Comparison of ENCODE assay signal across 10 cellular contexts in genomic region chr5:111755264-111755941, GRCh38. TPM values are rescaled to one million over a fixed set of nuclear protein-coding genes. Genes with fewer than 3 reads are reported as not detected.
DNase-seq lines count a peak whose midpoint lies in the region; ATAC-seq and TF ChIP-seq lines count a peak whose summit lies in the region.
"Had no signal": no experiment of that assay in that cellular context is flagged by ENCODE, and none has a peak within 500 bp of the region (broad histone marks: within the 10 kb centered on the region; RNA-seq: fewer than 3 reads in every experiment).

No MANE protein-coding gene starts in this region.

- H2BK120ac ChIP-seq in neuronal stem cell (ENCODE audit: low read depth, low read length), result no peak overlapping the region

- H2BK12ac ChIP-seq in neuronal stem cell (ENCODE audit: low read length), result no peak overlapping the region

- H3K4me2 ChIP-seq in neuronal stem cell (ENCODE audit: insufficient read depth, low read length, poor library complexity, severe bottlenecking) (peak overlapping the region; percentile 41), PC-9 (no peak overlapping the region)

- CTCF ChIA-PET in PC-9 (lab: Charles Lee), result no interaction called here

- BruUV-seq in PC-9 (replicated peaks; lab: Mats Ljungman, UMichigan), result no TSS peak

- 0 out of 2 replicates have a peak overlapping the region, but pooled peaks have one; percentile 15 for H3K4me3 ChIP-seq in GM06990 (replicated peaks; ENCODE audit: low read depth, low read length)
- H3K4me3 ChIP-seq in NB4 (ENCODE audit: low read depth, low read length), result peak overlapping the region; percentile 95
- peak overlapping the region; percentile 94 for H3K4me3 ChIP-seq in endocrine pancreas (ENCODE audit: control insufficient read depth, insufficient read depth, low read length)
- peak overlapping the region; percentile 66 to 78 for H3K4me3 ChIP-seq in neuronal stem cell (ENCODE audit: low read length in 2 of 2)
- no peak overlapping the region for H3K4me3 ChIP-seq in PC-9

- WGBS in neuronal stem cell (ENCODE audit: extremely low coverage in 2 of 2, insufficient read length in 2 of 2, insufficient replicate concordance in 1 of 2), 2 donors, result no CpG with 5 or more reads among the region's 8 CpGs

- no peak overlapping the region for H3K4ac ChIP-seq in neuronal stem cell (ENCODE audit: low read length)

- no peak overlapping the region for H2AK5ac ChIP-seq in neuronal stem cell (ENCODE audit: low read depth, low read length)

- no peak for TF ChIP-seq POLR2A in NB4 (IDR thresholded peaks at IDR 0.05; ENCODE audit: extremely low read depth, insufficient read length)

- TF ChIP-seq CTCF in GM06990 (IDR thresholded peaks at IDR 0.05; ENCODE audit: insufficient read depth, low read length, poor library complexity, severe bottlenecking), result no peak
- no peak for TF ChIP-seq CTCF in NB4 (IDR thresholded peaks at IDR 0.05; ENCODE audit: low read depth, low read length)
- no peak for TF ChIP-seq CTCF in PC-9 (conservative IDR thresholded peaks at IDR 0.05)

- no peak overlapping the region for H3K23ac ChIP-seq in neuronal stem cell (ENCODE audit: low read depth, low read length, poor library complexity)

- H2BK15ac ChIP-seq in neuronal stem cell (ENCODE audit: low read length), result no peak overlapping the region

- H3K27ac ChIP-seq in neuronal stem cell (replicated peaks; ENCODE audit: low read length) (no peak overlapping the region), PC-9 (no peak overlapping the region)

- H3K79me1 ChIP-seq in neuronal stem cell (ENCODE audit: low read depth, low read length), result no peaks in the 10 kb centered on the region

- no peaks in the 10 kb centered on the region for H3K9me3 ChIP-seq in endocrine pancreas (ENCODE audit: control insufficient read depth, low read length)
- H3K9me3 ChIP-seq in neuronal stem cell (replicated peaks in 1 of 2; ENCODE audit: control insufficient read depth in 2 of 2, insufficient read depth in 1 of 2, low read depth in 1 of 2, low read length in 2 of 2), result peaks cover 0 to 27% of the 10 kb centered on the region in 2 donors
- no peaks in the 10 kb centered on the region for H3K9me3 ChIP-seq in PC-9 (ENCODE audit: insufficient read depth, low read depth)

- ATAC-seq in GM19467 (IDR thresholded peaks at IDR 0.05; ENCODE audit: unreplicated experiment), result no peak
- ATAC-seq: Panc1 had no signal

- H2BK5ac ChIP-seq in neuronal stem cell (ENCODE audit: low read length), result no peak overlapping the region

- H2AFZ ChIP-seq in neuronal stem cell (ENCODE audit: low read length) (peak overlapping the region; percentile 24), PC-9 (no peak overlapping the region)

- H3K36me3 ChIP-seq in GM06990 (ENCODE audit: control insufficient read depth, insufficient read depth, low read length) (no peaks in the 10 kb centered on the region), endocrine pancreas (ENCODE audit: control insufficient read depth, insufficient read depth, low read length) (no peaks in the 10 kb centered on the region), neuronal stem cell (replicated peaks in 1 of 2; ENCODE audit: control insufficient read depth in 2 of 2, insufficient read depth in 2 of 2, low read length in 2 of 2) (peaks cover 2 to 50% of the 10 kb centered on the region in 2 donors), PC-9 (ENCODE audit: low read depth) (no peaks in the 10 kb centered on the region)

- H4K20me1 ChIP-seq in PC-9 (ENCODE audit: insufficient read depth), result no peaks in the 10 kb centered on the region

- no peak overlapping the region for H3K14ac ChIP-seq in neuronal stem cell (ENCODE audit: low read length)

- H3K9ac ChIP-seq in endocrine pancreas (ENCODE audit: control insufficient read depth, insufficient read depth, low read length) (no peak overlapping the region), neuronal stem cell (ENCODE audit: low read depth, low read length, poor library complexity) (no peak overlapping the region)

- H3K4me1 ChIP-seq in endocrine pancreas (ENCODE audit: control insufficient read depth, insufficient read depth, low read length), result peaks cover 15% of the 10 kb centered on the region
- peaks cover 0 to 13% of the 10 kb centered on the region in 2 donors for H3K4me1 ChIP-seq in neuronal stem cell (ENCODE audit: control insufficient read depth in 2 of 2, insufficient read depth in 1 of 2, low read depth in 1 of 2, low read length in 2 of 2)
- no peaks in the 10 kb centered on the region for H3K4me1 ChIP-seq in PC-9 (replicated peaks; ENCODE audit: insufficient read depth)

- H4K91ac ChIP-seq in neuronal stem cell (ENCODE audit: low read depth, low read length, poor library complexity), result no peak overlapping the region

- POLR2A ChIA-PET in PC-9 (lab: Charles Lee; ENCODE audit: unreplicated experiment), result no interaction called here

- intact Hi-C loops in PC-9 (cut with micrococcal nuclease; ENCODE audit: unreplicated experiment), result no loop called here

- no peak overlapping the region for H3K18ac ChIP-seq in neuronal stem cell (ENCODE audit: low read length)

- H3K27me3 ChIP-seq in GM06990 (replicated peaks; ENCODE audit: control insufficient read depth, insufficient read depth, low read length) (no peaks in the 10 kb centered on the region), endocrine pancreas (ENCODE audit: control insufficient read depth, insufficient read depth, low read length) (no peaks in the 10 kb centered on the region), neuronal stem cell (ENCODE audit: control insufficient read depth in 3 of 3, insufficient read depth in 3 of 3, low read depth in 1 of 3, low read length in 3 of 3) (no peaks in the 10 kb centered on the region), PC-9 (ENCODE audit: insufficient read depth, low read depth) (peaks cover 17% of the 10 kb centered on the region; the same call in 1 of the 2 replicates)

- H4K8ac ChIP-seq in neuronal stem cell (ENCODE audit: low read depth, low read length), result no peak overlapping the region

- no peak for DNase-seq in GM06990 (ENCODE audit: extremely low read depth, insufficient read length)
- no peak for DNase-seq in NB4 (ENCODE audit: low read depth)
- DNase-seq in neuronal stem cell (ENCODE audit: low spot score), result no peak
- DNase-seq in NCI-H345 (lab: John Stamatoyannopoulos, UW), result no peak
- DNase-seq in NCI-H510A treated with DMSO at 0.1 percent for 48 hours (lab: John Stamatoyannopoulos, UW), result no peak
- DNase-seq in PC-9, result no peak
- DNase-seq: nucleus accumbens had no signal

- H3F3A ChIP-seq in PC-9 (ENCODE audit: insufficient read depth, low read depth), result no peaks in the 10 kb centered on the region

- H3K79me2 ChIP-seq in PC-9 (ENCODE audit: low read depth), result no peaks in the 10 kb centered on the region

- no peaks in the 10 kb centered on the region for H3K9me2 ChIP-seq in PC-9 (ENCODE audit: insufficient read depth)

RNA-seq across cellular contexts. Expression of gene NREP, which starts 1.6 kb away (rescaled TPM):
- 466 TPM for polyA plus RNA-seq in neuronal stem cell (2013, experiment 1 of 2)
- 470 TPM for polyA plus RNA-seq in neuronal stem cell (2013, experiment 2 of 2)
- total RNA-seq in PC-9 (2021), result not detected in 2 replicates
